In the genomic region with DNA sequence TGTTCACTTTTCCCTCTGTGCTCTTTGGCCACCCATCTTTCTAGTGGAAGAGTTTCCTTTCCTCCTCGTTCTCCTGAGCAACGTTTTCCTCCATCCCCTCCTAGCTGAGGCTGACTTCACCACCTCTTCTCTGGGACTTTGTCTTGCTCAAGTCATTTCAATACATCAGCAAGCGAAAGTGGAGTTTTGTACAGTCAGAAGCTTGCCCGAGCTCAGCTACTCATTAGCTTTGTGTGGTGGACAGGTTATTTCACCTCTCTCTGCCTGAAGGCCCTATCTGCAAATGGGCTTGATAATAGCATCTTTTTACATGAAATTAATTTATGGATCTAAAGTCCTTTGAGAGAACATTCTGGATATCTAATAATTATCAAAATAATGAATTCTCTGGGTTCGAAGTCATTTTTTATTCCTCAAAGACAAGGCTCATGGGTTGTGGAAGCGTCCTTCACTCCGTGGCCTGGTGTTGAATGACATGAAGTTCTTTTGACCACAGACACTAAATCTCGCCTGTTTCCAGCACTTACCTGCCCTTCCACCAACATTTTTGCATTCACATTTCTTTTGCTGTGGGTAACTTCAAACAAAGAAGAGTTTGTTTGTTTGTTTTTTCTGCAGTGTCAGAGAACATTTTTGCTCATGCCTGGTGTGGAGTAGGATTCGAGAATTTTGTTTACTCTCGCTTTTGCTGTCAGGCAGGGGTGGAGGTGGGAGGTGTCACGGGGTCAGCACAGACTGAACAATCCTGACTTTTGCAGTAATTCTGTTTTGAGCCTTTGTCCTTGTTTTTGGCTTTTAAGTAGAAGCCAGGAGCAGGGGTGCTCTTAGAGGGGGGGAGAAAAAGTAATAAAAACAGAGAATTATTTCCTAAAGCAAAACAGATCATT, we compare ENCODE assay signal across 1 cellular context.
TF ChIP-seq lines count a peak whose summit lies in the region.

No MANE protein-coding gene starts in this region.

TF ChIP-seq in WTC11, 78 proteins besides CTCF, POLR2A, EP300 and RAD21 (continued from another document):
- TF ChIP-seq, protein P1, sequence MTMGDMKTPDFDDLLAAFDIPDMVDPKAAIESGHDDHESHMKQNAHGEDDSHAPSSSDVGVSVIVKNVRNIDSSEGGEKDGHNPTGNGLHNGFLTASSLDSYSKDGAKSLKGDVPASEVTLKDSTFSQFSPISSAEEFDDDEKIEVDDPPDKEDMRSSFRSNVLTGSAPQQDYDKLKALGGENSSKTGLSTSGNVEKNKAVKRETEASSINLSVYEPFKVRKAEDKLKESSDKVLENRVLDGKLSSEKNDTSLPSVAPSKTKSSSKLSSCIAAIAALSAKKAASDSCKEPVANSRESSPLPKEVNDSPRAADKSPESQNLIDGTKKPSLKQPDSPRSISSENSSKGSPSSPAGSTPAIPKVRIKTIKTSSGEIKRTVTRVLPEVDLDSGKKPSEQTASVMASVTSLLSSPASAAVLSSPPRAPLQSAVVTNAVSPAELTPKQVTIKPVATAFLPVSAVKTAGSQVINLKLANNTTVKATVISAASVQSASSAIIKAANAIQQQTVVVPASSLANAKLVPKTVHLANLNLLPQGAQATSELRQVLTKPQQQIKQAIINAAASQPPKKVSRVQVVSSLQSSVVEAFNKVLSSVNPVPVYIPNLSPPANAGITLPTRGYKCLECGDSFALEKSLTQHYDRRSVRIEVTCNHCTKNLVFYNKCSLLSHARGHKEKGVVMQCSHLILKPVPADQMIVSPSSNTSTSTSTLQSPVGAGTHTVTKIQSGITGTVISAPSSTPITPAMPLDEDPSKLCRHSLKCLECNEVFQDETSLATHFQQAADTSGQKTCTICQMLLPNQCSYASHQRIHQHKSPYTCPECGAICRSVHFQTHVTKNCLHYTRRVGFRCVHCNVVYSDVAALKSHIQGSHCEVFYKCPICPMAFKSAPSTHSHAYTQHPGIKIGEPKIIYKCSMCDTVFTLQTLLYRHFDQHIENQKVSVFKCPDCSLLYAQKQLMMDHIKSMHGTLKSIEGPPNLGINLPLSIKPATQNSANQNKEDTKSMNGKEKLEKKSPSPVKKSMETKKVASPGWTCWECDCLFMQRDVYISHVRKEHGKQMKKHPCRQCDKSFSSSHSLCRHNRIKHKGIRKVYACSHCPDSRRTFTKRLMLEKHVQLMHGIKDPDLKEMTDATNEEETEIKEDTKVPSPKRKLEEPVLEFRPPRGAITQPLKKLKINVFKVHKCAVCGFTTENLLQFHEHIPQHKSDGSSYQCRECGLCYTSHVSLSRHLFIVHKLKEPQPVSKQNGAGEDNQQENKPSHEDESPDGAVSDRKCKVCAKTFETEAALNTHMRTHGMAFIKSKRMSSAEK (CRISPR knock-in tag; IDR thresholded peaks at IDR 0.05; ENCODE audit: borderline replicate concordance), result no peak
- TF ChIP-seq, protein P2, sequence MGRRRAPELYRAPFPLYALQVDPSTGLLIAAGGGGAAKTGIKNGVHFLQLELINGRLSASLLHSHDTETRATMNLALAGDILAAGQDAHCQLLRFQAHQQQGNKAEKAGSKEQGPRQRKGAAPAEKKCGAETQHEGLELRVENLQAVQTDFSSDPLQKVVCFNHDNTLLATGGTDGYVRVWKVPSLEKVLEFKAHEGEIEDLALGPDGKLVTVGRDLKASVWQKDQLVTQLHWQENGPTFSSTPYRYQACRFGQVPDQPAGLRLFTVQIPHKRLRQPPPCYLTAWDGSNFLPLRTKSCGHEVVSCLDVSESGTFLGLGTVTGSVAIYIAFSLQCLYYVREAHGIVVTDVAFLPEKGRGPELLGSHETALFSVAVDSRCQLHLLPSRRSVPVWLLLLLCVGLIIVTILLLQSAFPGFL (CRISPR knock-in tag; IDR thresholded peaks at IDR 0.05; ENCODE audit: borderline replicate concordance), result no peak
- TF ChIP-seq ATF1 (CRISPR knock-in tag; IDR thresholded peaks at IDR 0.05) (no peak), GTF2I (CRISPR knock-in tag; conservative IDR thresholded peaks at IDR 0.05) (no peak), ZNF416 (CRISPR knock-in tag; IDR thresholded peaks at IDR 0.05) (no peak), SP1 (CRISPR knock-in tag; conservative IDR thresholded peaks at IDR 0.05) (no peak), ZNF219 (CRISPR knock-in tag; IDR thresholded peaks at IDR 0.05; ENCODE audit: borderline replicate concordance) (no peak), FOXJ3 (CRISPR knock-in tag; IDR thresholded peaks at IDR 0.05; ENCODE audit: borderline replicate concordance) (no peak)
- TF ChIP-seq, protein P3, sequence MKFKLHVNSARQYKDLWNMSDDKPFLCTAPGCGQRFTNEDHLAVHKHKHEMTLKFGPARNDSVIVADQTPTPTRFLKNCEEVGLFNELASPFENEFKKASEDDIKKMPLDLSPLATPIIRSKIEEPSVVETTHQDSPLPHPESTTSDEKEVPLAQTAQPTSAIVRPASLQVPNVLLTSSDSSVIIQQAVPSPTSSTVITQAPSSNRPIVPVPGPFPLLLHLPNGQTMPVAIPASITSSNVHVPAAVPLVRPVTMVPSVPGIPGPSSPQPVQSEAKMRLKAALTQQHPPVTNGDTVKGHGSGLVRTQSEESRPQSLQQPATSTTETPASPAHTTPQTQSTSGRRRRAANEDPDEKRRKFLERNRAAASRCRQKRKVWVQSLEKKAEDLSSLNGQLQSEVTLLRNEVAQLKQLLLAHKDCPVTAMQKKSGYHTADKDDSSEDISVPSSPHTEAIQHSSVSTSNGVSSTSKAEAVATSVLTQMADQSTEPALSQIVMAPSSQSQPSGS (CRISPR knock-in tag; IDR thresholded peaks at IDR 0.05; ENCODE audit: borderline replicate concordance, low read depth), result no peak
- TF ChIP-seq, protein P4, sequence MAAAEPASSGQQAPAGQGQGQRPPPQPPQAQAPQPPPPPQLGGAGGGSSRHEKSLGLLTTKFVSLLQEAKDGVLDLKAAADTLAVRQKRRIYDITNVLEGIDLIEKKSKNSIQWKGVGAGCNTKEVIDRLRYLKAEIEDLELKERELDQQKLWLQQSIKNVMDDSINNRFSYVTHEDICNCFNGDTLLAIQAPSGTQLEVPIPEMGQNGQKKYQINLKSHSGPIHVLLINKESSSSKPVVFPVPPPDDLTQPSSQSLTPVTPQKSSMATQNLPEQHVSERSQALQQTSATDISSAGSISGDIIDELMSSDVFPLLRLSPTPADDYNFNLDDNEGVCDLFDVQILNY (CRISPR knock-in tag; IDR thresholded peaks at IDR 0.05), result no peak
- TF ChIP-seq, protein P5, sequence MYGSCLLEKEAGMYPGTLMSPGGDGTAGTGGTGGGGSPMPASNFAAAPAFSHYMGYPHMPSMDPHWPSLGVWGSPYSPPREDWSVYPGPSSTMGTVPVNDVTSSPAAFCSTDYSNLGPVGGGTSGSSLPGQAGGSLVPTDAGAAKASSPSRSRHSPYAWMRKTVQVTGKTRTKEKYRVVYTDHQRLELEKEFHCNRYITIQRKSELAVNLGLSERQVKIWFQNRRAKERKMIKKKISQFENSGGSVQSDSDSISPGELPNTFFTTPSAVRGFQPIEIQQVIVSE (CRISPR knock-in tag; IDR thresholded peaks at IDR 0.05; ENCODE audit: borderline replicate concordance), result no peak
- TF ChIP-seq, protein P6, sequence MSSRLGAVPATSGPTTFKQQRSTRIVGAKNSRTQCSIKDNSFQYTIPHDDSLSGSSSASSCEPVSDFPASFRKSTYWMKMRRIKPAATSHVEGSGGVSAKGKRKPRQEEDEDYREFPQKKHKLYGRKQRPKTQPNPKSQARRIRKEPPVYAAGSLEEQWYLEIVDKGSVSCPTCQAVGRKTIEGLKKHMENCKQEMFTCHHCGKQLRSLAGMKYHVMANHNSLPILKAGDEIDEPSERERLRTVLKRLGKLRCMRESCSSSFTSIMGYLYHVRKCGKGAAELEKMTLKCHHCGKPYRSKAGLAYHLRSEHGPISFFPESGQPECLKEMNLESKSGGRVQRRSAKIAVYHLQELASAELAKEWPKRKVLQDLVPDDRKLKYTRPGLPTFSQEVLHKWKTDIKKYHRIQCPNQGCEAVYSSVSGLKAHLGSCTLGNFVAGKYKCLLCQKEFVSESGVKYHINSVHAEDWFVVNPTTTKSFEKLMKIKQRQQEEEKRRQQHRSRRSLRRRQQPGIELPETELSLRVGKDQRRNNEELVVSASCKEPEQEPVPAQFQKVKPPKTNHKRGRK (CRISPR knock-in tag; IDR thresholded peaks at IDR 0.05; ENCODE audit: borderline replicate concordance), result no peak
